2 cellular contexts compared by ENCODE assay signal in the genomic region with DNA sequence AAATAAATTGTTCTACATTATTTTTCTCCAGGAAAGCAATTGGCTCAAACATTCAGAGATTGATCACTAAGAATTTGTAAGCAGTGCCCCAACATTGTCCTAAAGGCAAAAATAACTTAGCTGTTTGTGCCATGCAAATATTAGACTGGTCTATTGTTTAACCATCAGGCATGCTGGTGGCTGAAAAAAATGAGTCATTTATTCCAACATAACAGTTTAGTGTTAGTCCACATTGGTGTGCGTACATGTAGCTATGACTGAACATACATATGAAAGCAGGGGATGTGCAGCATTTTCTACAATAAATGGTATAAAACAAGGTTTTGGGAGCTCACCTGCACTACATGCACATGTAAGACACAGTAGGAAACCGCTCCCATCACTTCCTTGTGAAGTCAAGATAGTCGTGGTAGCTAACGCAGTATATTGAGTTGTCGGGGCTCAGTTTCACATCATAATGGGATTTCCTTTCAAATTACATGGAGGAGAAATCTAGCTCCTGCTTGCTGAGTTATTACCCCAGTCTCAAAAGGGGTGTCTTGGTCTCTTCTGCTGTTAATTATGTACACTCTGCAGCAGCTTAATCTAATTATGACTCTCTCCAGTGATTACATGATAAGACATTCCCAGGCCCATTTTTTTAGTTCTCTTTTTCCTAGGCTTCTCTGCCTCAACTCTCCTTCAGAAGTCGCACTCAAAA.
TF ChIP-seq lines count a peak whose summit lies in the region.

No MANE protein-coding gene starts in this region.

TF ChIP-seq in GM23338, 12 proteins besides CTCF, POLR2A, EP300 and RAD21 (continued from another document):
- TF ChIP-seq, protein P1, sequence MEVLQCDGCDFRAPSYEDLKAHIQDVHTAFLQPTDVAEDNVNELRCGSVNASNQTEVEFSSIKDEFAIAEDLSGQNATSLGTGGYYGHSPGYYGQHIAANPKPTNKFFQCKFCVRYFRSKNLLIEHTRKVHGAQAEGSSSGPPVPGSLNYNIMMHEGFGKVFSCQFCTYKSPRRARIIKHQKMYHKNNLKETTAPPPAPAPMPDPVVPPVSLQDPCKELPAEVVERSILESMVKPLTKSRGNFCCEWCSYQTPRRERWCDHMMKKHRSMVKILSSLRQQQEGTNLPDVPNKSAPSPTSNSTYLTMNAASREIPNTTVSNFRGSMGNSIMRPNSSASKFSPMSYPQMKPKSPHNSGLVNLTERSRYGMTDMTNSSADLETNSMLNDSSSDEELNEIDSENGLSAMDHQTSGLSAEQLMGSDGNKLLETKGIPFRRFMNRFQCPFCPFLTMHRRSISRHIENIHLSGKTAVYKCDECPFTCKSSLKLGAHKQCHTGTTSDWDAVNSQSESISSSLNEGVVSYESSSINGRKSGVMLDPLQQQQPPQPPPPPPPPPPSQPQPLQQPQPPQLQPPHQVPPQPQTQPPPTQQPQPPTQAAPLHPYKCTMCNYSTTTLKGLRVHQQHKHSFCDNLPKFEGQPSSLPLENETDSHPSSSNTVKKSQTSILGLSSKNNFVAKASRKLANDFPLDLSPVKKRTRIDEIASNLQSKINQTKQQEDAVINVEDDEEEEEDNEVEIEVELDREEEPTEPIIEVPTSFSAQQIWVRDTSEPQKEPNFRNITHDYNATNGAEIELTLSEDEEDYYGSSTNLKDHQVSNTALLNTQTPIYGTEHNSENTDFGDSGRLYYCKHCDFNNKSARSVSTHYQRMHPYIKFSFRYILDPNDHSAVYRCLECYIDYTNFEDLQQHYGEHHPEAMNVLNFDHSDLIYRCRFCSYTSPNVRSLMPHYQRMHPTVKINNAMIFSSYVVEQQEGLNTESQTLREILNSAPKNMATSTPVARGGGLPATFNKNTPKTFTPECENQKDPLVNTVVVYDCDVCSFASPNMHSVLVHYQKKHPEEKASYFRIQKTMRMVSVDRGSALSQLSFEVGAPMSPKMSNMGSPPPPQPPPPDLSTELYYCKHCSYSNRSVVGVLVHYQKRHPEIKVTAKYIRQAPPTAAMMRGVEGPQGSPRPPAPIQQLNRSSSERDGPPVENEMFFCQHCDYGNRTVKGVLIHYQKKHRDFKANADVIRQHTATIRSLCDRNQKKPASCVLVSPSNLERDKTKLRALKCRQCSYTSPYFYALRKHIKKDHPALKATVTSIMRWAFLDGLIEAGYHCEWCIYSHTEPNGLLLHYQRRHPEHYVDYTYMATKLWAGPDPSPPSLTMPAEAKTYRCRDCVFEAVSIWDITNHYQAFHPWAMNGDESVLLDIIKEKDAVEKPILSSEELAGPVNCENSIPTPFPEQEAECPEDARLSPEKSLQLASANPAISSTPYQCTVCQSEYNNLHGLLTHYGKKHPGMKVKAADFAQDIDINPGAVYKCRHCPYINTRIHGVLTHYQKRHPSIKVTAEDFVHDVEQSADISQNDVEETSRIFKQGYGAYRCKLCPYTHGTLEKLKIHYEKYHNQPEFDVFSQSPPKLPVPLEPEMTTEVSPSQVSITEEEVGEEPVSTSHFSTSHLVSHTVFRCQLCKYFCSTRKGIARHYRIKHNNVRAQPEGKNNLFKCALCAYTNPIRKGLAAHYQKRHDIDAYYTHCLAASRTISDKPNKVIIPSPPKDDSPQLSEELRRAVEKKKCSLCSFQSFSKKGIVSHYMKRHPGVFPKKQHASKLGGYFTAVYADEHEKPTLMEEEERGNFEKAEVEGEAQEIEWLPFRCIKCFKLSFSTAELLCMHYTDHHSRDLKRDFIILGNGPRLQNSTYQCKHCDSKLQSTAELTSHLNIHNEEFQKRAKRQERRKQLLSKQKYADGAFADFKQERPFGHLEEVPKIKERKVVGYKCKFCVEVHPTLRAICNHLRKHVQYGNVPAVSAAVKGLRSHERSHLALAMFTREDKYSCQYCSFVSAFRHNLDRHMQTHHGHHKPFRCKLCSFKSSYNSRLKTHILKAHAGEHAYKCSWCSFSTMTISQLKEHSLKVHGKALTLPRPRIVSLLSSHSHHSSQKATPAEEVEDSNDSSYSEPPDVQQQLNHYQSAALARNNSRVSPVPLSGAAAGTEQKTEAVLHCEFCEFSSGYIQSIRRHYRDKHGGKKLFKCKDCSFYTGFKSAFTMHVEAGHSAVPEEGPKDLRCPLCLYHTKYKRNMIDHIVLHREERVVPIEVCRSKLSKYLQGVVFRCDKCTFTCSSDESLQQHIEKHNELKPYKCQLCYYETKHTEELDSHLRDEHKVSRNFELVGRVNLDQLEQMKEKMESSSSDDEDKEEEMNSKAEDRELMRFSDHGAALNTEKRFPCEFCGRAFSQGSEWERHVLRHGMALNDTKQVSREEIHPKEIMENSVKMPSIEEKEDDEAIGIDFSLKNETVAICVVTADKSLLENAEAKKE (CRISPR knock-in tag; IDR thresholded peaks at IDR 0.05): no peak
- TF ChIP-seq NANOG (IDR thresholded peaks at IDR 0.05; ENCODE audit: borderline replicate concordance) (no peak), ZNF114 (CRISPR knock-in tag; IDR thresholded peaks at IDR 0.05) (no peak), ZNF331 (CRISPR knock-in tag; IDR thresholded peaks at IDR 0.05; ENCODE audit: low read depth) (no peak)
TF ChIP-seq in GM23338: peak in this region for 0.

TF ChIP-seq in SK-N-SH, 30 proteins besides CTCF, POLR2A, EP300 and RAD21 (continued from another document):
- TF ChIP-seq JUND (IDR thresholded peaks at IDR 0.05) (no peak), GABPA (IDR thresholded peaks at IDR 0.05; ENCODE audit: low read depth) (no peak), FOSL2 (IDR thresholded peaks at IDR 0.05; ENCODE audit: borderline replicate concordance, low read depth) (no peak), FOXJ3 (CRISPR knock-in tag; IDR thresholded peaks at IDR 0.05) (0 out of 2 replicates have a peak, but pooled peaks have one; percentile 17), RCOR1 (IDR thresholded peaks at IDR 0.05; ENCODE audit: low read length) (peak; percentile 76; the same call in 1 of the 2 replicates), GATA2 (CRISPR knock-in tag; IDR thresholded peaks at IDR 0.05) (peak; percentile 76), RFX5 (IDR thresholded peaks at IDR 0.05; ENCODE audit: low read length) (no peak)
- TF ChIP-seq, protein P2, sequence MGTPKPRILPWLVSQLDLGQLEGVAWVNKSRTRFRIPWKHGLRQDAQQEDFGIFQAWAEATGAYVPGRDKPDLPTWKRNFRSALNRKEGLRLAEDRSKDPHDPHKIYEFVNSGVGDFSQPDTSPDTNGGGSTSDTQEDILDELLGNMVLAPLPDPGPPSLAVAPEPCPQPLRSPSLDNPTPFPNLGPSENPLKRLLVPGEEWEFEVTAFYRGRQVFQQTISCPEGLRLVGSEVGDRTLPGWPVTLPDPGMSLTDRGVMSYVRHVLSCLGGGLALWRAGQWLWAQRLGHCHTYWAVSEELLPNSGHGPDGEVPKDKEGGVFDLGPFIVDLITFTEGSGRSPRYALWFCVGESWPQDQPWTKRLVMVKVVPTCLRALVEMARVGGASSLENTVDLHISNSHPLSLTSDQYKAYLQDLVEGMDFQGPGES (IDR thresholded peaks at IDR 0.05; ENCODE audit: low read depth, low read length): no peak
